ENCODE assay signal across 7 cellular contexts in genomic region chr7:135169141-135169935, GRCh38. TPM values are rescaled to one million over a fixed set of nuclear protein-coding genes. Genes with fewer than 3 reads are reported as not detected.
DNase-seq lines count a peak whose midpoint lies in the region; ATAC-seq, FAIRE-seq and TF ChIP-seq lines count a peak whose summit lies in the region.

No MANE protein-coding gene starts in this region.

- ATAC-seq in GM23338 (peak; percentile 55), esophagus mucosa (peak; percentile 64)

- H3K4me1 Mint-ChIP-seq in GM23338, result peaks cover 34% of the 10 kb centered on the region
- peaks cover 51% of the 10 kb centered on the region for H3K4me1 Mint-ChIP-seq in activated CD4-positive, alpha-beta memory T cell treated with anti-CD3 and anti-CD28 coated beads, Interleukin-2, amount 10 ng/mL, durations not matched to agents 7 days and 5 days

- H3K4me3 ChIP-seq in GM23338 (peak overlapping the region; percentile 80), neutrophil (ENCODE audit: low read depth in 1 of 2, low read length in 1 of 2) (peak overlapping the region; percentile 77 to 86)

- H3K27me3 ChIP-seq in GM23338 (ENCODE audit: insufficient read depth), result no peaks in the 10 kb centered on the region
- no peaks in the 10 kb centered on the region for H3K27me3 ChIP-seq in neutrophil

- H3K4me1 ChIP-seq in GM23338 (ENCODE audit: insufficient read depth) (peaks cover 20% of the 10 kb centered on the region), neutrophil (ENCODE audit: control insufficient read depth in 1 of 2, insufficient read depth in 1 of 2, low read depth in 1 of 2, low read length in 1 of 2) (peaks cover 64 to 77% of the 10 kb centered on the region in 2 experiments)

- H3K27ac ChIP-seq in GM23338 (ENCODE audit: low read depth), result peak overlapping the region; percentile 97
- H3K27ac ChIP-seq in neutrophil, result peak overlapping the region; percentile 93

- TF ChIP-seq POLR2A in GM12891 (IDR thresholded peaks at IDR 0.05; ENCODE audit: low read depth, low read length), result peak; percentile 83; the same call in 1 of the 2 replicates

- H3K27ac Mint-ChIP-seq in GM23338, result peak overlapping the region; percentile 95
- H3K27ac Mint-ChIP-seq in activated CD4-positive, alpha-beta memory T cell treated with anti-CD3 and anti-CD28 coated beads, Interleukin-2, amount 10 ng/mL, durations not matched to agents 7 days and 5 days, result peak overlapping the region; percentile 93

- POLR2A ChIA-PET in activated CD4-positive, alpha-beta memory T cell treated with anti-CD3 and anti-CD28 coated beads, Interleukin-2, amount 10 ng/mL, durations not matched to agents 7 days and 5 days (lab: Charles Lee), result interaction anchor here (0.6 to 9.1 kb wide), 12 partner anchors 10 to 524 kb away, joined by 3 to 181 read pairs (median 5); partner anchors contain the start of genes AGBL3, BPGM, TMEM140 and WDR91

- peaks cover 56% of the 10 kb centered on the region for H3K36me3 Mint-ChIP-seq in GM23338 (ENCODE audit: low read depth)
- H3K36me3 Mint-ChIP-seq in activated CD4-positive, alpha-beta memory T cell treated with anti-CD3 and anti-CD28 coated beads, Interleukin-2, amount 10 ng/mL, durations not matched to agents 7 days and 5 days (ENCODE audit: low read depth), result peaks cover 54% of the 10 kb centered on the region

- peaks cover 7% of the 10 kb centered on the region for H3F3A ChIP-seq in GM23338 (replicated peaks; ENCODE audit: low read depth)

- no peaks in the 10 kb centered on the region; the same call in none of the 3 replicates for H3K9me3 Mint-ChIP-seq in GM23338
- no peaks in the 10 kb centered on the region for H3K9me3 Mint-ChIP-seq in activated CD4-positive, alpha-beta memory T cell treated with anti-CD3 and anti-CD28 coated beads, Interleukin-2, amount 10 ng/mL, durations not matched to agents 7 days and 5 days

- CTCF ChIA-PET in activated CD4-positive, alpha-beta memory T cell treated with anti-CD3 and anti-CD28 coated beads, Interleukin-2, amount 10 ng/mL, durations not matched to agents 7 days and 5 days (lab: Charles Lee), result interaction anchor here (0.6 to 5.0 kb wide), 17 partner anchors 9 to 537 kb away, joined by 3 to 88 read pairs (median 4); partner anchors contain the start of genes AGBL3, BPGM, TMEM140 and WDR91

- DNase-seq in GM12891 (ENCODE audit: insufficient read length, low spot score) (peak; percentile 69), GM23338 (ENCODE audit: low spot score) (peak; percentile 79)
- peak; percentile 75 for DNase-seq in activated CD4-positive, alpha-beta memory T cell treated with anti-CD3 and anti-CD28 coated beads, Interleukin-2, amount 10 ng/mL, durations not matched to agents 7 days and 5 days
- no peak for DNase-seq in effector CD8-positive, alpha-beta T cell (lab: John Stamatoyannopoulos, UW)

- peaks cover 5% of the 10 kb centered on the region; the same call in 1 of the 2 replicates for H3K36me3 ChIP-seq in GM23338 (ENCODE audit: insufficient read depth)
- peaks cover 42% of the 10 kb centered on the region for H3K36me3 ChIP-seq in neutrophil

- H3K4me2 ChIP-seq in GM23338, result peak overlapping the region; percentile 94

- no peaks in the 10 kb centered on the region for H3K9me3 ChIP-seq in neutrophil

- peak overlapping the region; percentile 92 for H3K4me3 Mint-ChIP-seq in GM23338
- H3K4me3 Mint-ChIP-seq in activated CD4-positive, alpha-beta memory T cell treated with anti-CD3 and anti-CD28 coated beads, Interleukin-2, amount 10 ng/mL, durations not matched to agents 7 days and 5 days, result peak overlapping the region; percentile 87

- peaks cover 16% of the 10 kb centered on the region for H3K79me2 ChIP-seq in GM23338 (replicated peaks; ENCODE audit: insufficient read depth)

- TF ChIP-seq CTCF in GM23338 (conservative IDR thresholded peaks at IDR 0.05; ENCODE audit: low read depth in 2 of 2), result peak; percentile 51 to 79
- TF ChIP-seq CTCF in LNCAP (IDR thresholded peaks at IDR 0.05), result peak; percentile 70
- peak; percentile 59 for TF ChIP-seq CTCF in neutrophil (IDR thresholded peaks at IDR 0.05)

- peaks cover 4% of the 10 kb centered on the region; the same call in 1 of the 2 replicates for H4K20me1 ChIP-seq in GM23338 (replicated peaks; ENCODE audit: insufficient read depth)

- H3K9me2 ChIP-seq in GM23338 (ENCODE audit: insufficient read depth), result no peaks in the 10 kb centered on the region

- H2AFZ ChIP-seq in GM23338, result no peak overlapping the region

- peaks cover 25% of the 10 kb centered on the region for H3K27me3 Mint-ChIP-seq in GM23338 (ENCODE audit: insufficient read depth, low read depth, poor library complexity)
- H3K27me3 Mint-ChIP-seq in activated CD4-positive, alpha-beta memory T cell treated with anti-CD3 and anti-CD28 coated beads, Interleukin-2, amount 10 ng/mL, durations not matched to agents 7 days and 5 days, result no peaks in the 10 kb centered on the region

- FAIRE-seq in GM12891 (lab: Jason Lieb, UNC), result peak; percentile 82

TF ChIP-seq in GM12891, 5 proteins besides CTCF, POLR2A, EP300 and RAD21:
- TF ChIP-seq SPI1 (IDR thresholded peaks at IDR 0.05; ENCODE audit: low read depth, low read length) (no peak), POU2F2 (IDR thresholded peaks at IDR 0.05; ENCODE audit: low read depth, low read length) (no peak), TAF1 (IDR thresholded peaks at IDR 0.05; ENCODE audit: low read depth, low read length) (0 out of 2 replicates have a peak, but pooled peaks have one; percentile 50), POLR2AphosphoS5 (IDR thresholded peaks at IDR 0.05; ENCODE audit: low read depth, low read length) (peak; percentile 71), PAX5 (IDR thresholded peaks at IDR 0.05; ENCODE audit: insufficient read depth, low read length, severe bottlenecking) (no peak)

TF ChIP-seq in GM23338, 12 proteins besides CTCF, POLR2A, EP300 and RAD21 (continues in another document):
- no peak for TF ChIP-seq JUNB (IDR thresholded peaks at IDR 0.05; ENCODE audit: unreplicated experiment)

RNA-seq across cellular contexts. Expression of gene CYREN, which starts 1.2 kb away (rescaled TPM):
- polyA plus RNA-seq in GM12891 (2012; ENCODE audit: low read depth, missing spikeins), result 66.2 TPM
- total RNA-seq in GM23338 (2014; rRNA removed; shearing (Covaris generic)), result 57.2 and 70.6 TPM in 2 replicates
- 21.6 and 22.7 TPM in 2 replicates for polyA plus RNA-seq in GM23338 (2016; fragmentation: Nextera tagmentation; extraction: Ambion mirVana)
- total RNA-seq in activated CD4-positive, alpha-beta memory T cell treated with anti-CD3 and anti-CD28 coated beads, Interleukin-2, amount 10 ng/mL, durations not matched to agents 7 days and 5 days, result 10 to 100 TPM; 32.0 to 32.1 TPM
- 39.6 TPM for total RNA-seq in esophagus mucosa

RNA-seq across cellular contexts. Expression of gene TMEM140, which starts 21.5 kb away (rescaled TPM):
- polyA plus RNA-seq in GM12891 (2012; ENCODE audit: low read depth, missing spikeins), result 14.2 TPM
- total RNA-seq in GM23338 (2014; rRNA removed; shearing (Covaris generic)), result not detected in 2 replicates
- 1.3 and 2.7 TPM in 2 replicates for polyA plus RNA-seq in GM23338 (2016; fragmentation: Nextera tagmentation; extraction: Ambion mirVana)
- 10 to 100 TPM; 36.5 to 37.1 TPM for total RNA-seq in activated CD4-positive, alpha-beta memory T cell treated with anti-CD3 and anti-CD28 coated beads, Interleukin-2, amount 10 ng/mL, durations not matched to agents 7 days and 5 days
- total RNA-seq in esophagus mucosa, result 1.4 TPM

RNA-seq across cellular contexts. Expression of gene WDR91, which starts 42.0 kb away (rescaled TPM):
- polyA plus RNA-seq in GM12891 (2012; ENCODE audit: low read depth, missing spikeins), result 29.0 TPM
- total RNA-seq in GM23338 (2014; rRNA removed; shearing (Covaris generic)), result 9.7 and 32.6 TPM in 2 replicates
- polyA plus RNA-seq in GM23338 (2016; fragmentation: Nextera tagmentation; extraction: Ambion mirVana), result 5.4 and 5.8 TPM in 2 replicates
- total RNA-seq in activated CD4-positive, alpha-beta memory T cell treated with anti-CD3 and anti-CD28 coated beads, Interleukin-2, amount 10 ng/mL, durations not matched to agents 7 days and 5 days, result 10 to 100 TPM; 10.7 to 11.6 TPM
- 28.8 TPM for total RNA-seq in esophagus mucosa

Comparison
In these comparisons a context has a peak if more than half of its experiments do, and no peak if none do; other contexts are left out.
1. RNA of gene TMEM140, which starts 21.5 kb away (total RNA-seq): 36.5 to 37.1 TPM in activated CD4-positive, alpha-beta memory T cell treated with anti-CD3 and anti-CD28 coated beads, Interleukin-2, amount 10 ng/mL, durations not matched to agents 7 days and 5 days; 1.4 TPM in esophagus mucosa (single experiment) and not detected in GM23338; every median in the first group is over 10 times any median in the second.
2. Peak in every context shown above with its lines, with median percentiles within 50 percentile points of each other: CTCF ChIP-seq.